ENCODE assay signal across 25 cellular contexts in the genomic region with DNA sequence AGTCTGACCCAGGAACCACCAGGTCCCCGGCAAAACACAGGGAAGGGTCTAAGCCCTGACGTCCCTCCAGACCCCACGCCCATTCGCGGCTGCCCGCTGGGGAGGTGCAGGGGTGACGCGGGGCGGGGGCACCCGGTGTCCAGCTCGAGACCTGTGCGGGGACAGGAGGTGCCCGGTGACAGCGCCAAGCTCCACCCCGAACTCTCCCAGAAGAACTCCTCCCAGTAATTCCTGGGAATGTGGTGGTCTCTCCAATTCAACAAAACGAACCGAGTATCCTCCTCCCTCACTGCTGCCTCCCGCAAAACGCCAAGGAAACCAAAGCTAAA.
"Had no signal": no experiment of that assay in that cellular context is flagged by ENCODE, and none has a peak within 500 bp of the region (broad histone marks: within the 10 kb centered on the region; RNA-seq: fewer than 3 reads in every experiment).

No MANE protein-coding gene starts in this region.

- H3K4me3 ChIP-seq: left lung, lower lobe of right lung, neural progenitor cell, ovary, right atrium auricular region, right lobe of liver, smooth muscle cell, tibial nerve, vagina had no signal

- DNase-seq: hippocampal formation; kidney; left colon; left lung; lower lobe of right lung; mammary epithelial cell; mesenchymal stem cell; natural killer cell; nephron progenitor cell; ovary; right lobe of liver; stimulated activated CD4-positive, alpha-beta T cell treated with anti-CD3 and anti-CD28 coated beads, Interleukin-1b, Interleukin-23, amount 100 ng/mL, for 48 hours; stimulated activated CD4-positive, alpha-beta T cell treated with anti-CD3 and anti-CD28 coated beads, Interleukin-2, amount 100 ng/mL, for 48 hours; stimulated activated CD4-positive, alpha-beta T cell treated with anti-CD3 and anti-CD28 coated beads, Interleukin-4, amount 100 ng/mL, for 4 hours; stimulated activated CD8-positive, alpha-beta memory T cell treated with anti-CD3 and anti-CD28 coated beads, Interleukin-4, amount 100 ng/mL, for 48 hours; stimulated activated naive B cell treated with anti-CD40 and anti-IgM and Interleukin-4, amounts not matched to agents 10 μg/mL and 1 μg/mL and 100 μg/mL, for 72 hours; substantia nigra had no signal

- H3K36me3 ChIP-seq: left lung, lower lobe of right lung, neural progenitor cell, ovary, right atrium auricular region, right lobe of liver, tibial nerve, vagina had no signal

- H3K4me3 Mint-ChIP-seq: natural killer cell; nephron progenitor cell; neural progenitor cell; stimulated activated naive B cell treated with anti-CD40 and anti-IgM and Interleukin-4, amounts not matched to agents 10 μg/mL and 1 μg/mL and 100 μg/mL, for 72 hours; stimulated activated naive CD8-positive, alpha-beta T cell treated with anti-CD3 and anti-CD28 coated beads, Interleukin-15, Interleukin-2, amounts not matched to agents 100 ng/mL and 50 ng/mL, for 24 hours; type B pancreatic cell had no signal

- H3K36me3 Mint-ChIP-seq: natural killer cell; neural progenitor cell; stimulated activated naive B cell treated with anti-CD40 and anti-IgM and Interleukin-4, amounts not matched to agents 10 μg/mL and 1 μg/mL and 100 μg/mL, for 72 hours; type B pancreatic cell had no signal

- H3K9me3 ChIP-seq: left lung, lower lobe of right lung, ovary, right atrium auricular region, right lobe of liver, tibial nerve, vagina had no signal

- H3K27ac ChIP-seq: left lung, lower lobe of right lung, neural progenitor cell, ovary, right atrium auricular region, right lobe of liver, tibial nerve, vagina had no signal

- H3K9me3 Mint-ChIP-seq: natural killer cell; stimulated activated naive B cell treated with anti-CD40 and anti-IgM and Interleukin-4, amounts not matched to agents 10 μg/mL and 1 μg/mL and 100 μg/mL, for 72 hours; stimulated activated naive CD8-positive, alpha-beta T cell treated with anti-CD3 and anti-CD28 coated beads, Interleukin-15, Interleukin-2, amounts not matched to agents 100 ng/mL and 50 ng/mL, for 24 hours had no signal

- H3K27ac Mint-ChIP-seq: natural killer cell; nephron progenitor cell; neural progenitor cell; progenitor cell of endocrine pancreas; stimulated activated naive B cell treated with anti-CD40 and anti-IgM and Interleukin-4, amounts not matched to agents 10 μg/mL and 1 μg/mL and 100 μg/mL, for 72 hours; stimulated activated naive CD8-positive, alpha-beta T cell treated with anti-CD3 and anti-CD28 coated beads, Interleukin-15, Interleukin-2, amounts not matched to agents 100 ng/mL and 50 ng/mL, for 24 hours; type B pancreatic cell had no signal

- ATAC-seq: left colon; left lung; stimulated activated naive B cell treated with anti-CD40 and anti-IgM and Interleukin-4, amounts not matched to agents 10 μg/mL and 1 μg/mL and 100 μg/mL, for 72 hours had no signal

- H3K4me1 ChIP-seq: left lung, lower lobe of right lung, right atrium auricular region, right lobe of liver, tibial nerve, vagina had no signal
